ENCODE assay signal across 24 cellular contexts in the genomic region with DNA sequence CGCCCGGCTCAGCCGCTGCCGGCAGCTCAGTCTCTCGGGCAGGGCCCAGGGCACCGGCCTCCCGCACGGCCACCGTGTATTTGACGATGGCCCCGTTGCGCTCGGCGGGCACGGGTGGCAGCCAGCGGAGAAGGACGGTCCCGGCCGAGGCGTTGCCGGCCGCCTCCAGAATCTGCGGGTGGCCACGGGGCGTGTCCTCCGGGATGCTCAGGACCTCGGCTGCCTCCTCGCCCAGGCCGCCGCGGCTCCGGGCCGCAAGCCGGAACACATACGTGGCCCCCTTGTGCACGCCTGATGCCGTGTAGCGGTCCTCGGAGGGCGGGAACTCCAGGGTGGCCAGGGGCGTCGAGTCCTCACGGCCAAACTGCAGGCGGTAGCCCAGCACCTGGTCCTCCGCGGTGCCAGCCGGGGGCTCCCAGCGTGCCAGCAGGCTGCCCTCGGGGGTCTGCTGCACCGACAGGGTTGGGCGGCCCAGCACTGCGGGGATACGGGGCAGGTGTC.
"Had no signal": no experiment of that assay in that cellular context is flagged by ENCODE, and none has a peak within 500 bp of the region (broad histone marks: within the 10 kb centered on the region; RNA-seq: fewer than 3 reads in every experiment).

No MANE protein-coding gene starts in this region.

- ATAC-seq: left colon; left lung; mucosa of descending colon; naive thymus-derived CD4-positive, alpha-beta T cell; natural killer cell treated with Interleukin-12 subunit alpha and Interleukin-12 subunit beta and Interleukin-15 and Interleukin-18, amount 100 ng/mL, for 72 hours; pancreas; stimulated activated effector memory CD8-positive, alpha-beta T cell treated with anti-CD3 and anti-CD28 coated beads, Interleukin-12 subunit alpha, Interleukin-12 subunit beta, amount 100 ng/mL, for 72 hours; upper lobe of right lung had no signal

- H3K4me3 ChIP-seq: heart right ventricle, hepatocyte, left lung, lung, mucosa of descending colon, pancreas, prostate gland, sigmoid colon, spleen, tibial nerve, upper lobe of right lung had no signal

- H3K9me3 ChIP-seq: heart right ventricle, left lung, mucosa of descending colon, pancreas, prostate gland, sigmoid colon, spleen, tibial nerve, upper lobe of right lung had no signal

- H3K27me3 ChIP-seq: heart right ventricle, hepatocyte, pancreas, sigmoid colon, tibial nerve, upper lobe of right lung had no signal

- H3K27ac ChIP-seq: heart right ventricle, hepatocyte, left lung, pancreas, prostate gland, sigmoid colon, spleen, tibial nerve, upper lobe of right lung had no signal

- H3K4me1 ChIP-seq: heart right ventricle, left lung, pancreas, prostate gland, sigmoid colon, spleen, tibial nerve, upper lobe of right lung had no signal

- DNase-seq: heart right ventricle; kidney glomerular epithelial cell; left colon; left lung; midbrain; mucosa of descending colon; naive thymus-derived CD4-positive, alpha-beta T cell; nucleus accumbens; retina; sigmoid colon; small intestine; spleen; stimulated activated CD4-positive, alpha-beta T cell treated with anti-CD3 and anti-CD28 coated beads, Interleukin-4, amount 100 ng/mL, for 24 hours; stimulated activated naive CD4-positive, alpha-beta T cell treated with Interleukin-2 at 50 U/mL for 16 hours; stimulated activated naive CD8-positive, alpha-beta T cell treated with anti-CD3 and anti-CD28 coated beads, Interleukin-15, amount 100 ng/mL, for 72 hours; substantia nigra; upper lobe of right lung had no signal

- H2AFZ ChIP-seq: hepatocyte had no signal

- H3K4me2 ChIP-seq: hepatocyte had no signal
